ENCODE assay signal across 8 cellular contexts in the genomic region with DNA sequence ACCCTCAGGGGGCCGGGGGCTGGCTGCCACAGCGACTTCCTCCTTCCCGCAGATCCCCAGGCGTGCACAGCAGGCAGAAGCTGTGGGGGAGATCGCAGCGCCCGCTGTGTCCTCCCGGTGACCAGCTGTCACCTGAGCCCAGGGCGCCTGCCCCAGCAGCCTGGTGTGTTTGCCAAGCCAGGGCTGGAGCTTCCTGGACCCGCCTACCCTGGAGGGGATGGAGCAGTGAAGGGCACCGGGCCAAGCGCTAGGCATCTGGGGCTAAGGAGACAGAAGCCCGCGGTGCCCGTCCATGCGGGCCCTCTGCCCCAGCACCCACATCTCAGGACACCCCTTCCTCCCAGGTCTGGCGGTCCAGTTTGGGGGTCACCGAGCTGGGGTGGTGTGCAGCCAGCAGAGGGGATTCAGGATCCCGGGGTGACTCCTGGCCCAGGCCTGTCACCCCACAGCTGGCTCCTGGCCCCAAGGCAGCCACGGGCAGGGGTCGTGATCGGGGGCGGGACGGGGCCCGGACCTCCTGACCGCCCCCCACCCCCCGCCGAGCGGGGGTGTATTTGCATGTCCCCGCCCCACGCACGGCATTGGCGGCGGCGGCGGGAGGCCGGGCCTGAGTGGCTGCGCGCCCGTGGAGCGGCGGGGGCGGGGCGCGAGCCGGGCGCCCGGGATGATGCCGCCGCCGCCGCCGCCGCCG. TPM values are rescaled to one million over a fixed set of nuclear protein-coding genes. Genes with fewer than 3 reads are reported as not detected.
DNase-seq lines count a peak whose midpoint lies in the region; ATAC-seq and TF ChIP-seq lines count a peak whose summit lies in the region.

A gene with protein sequence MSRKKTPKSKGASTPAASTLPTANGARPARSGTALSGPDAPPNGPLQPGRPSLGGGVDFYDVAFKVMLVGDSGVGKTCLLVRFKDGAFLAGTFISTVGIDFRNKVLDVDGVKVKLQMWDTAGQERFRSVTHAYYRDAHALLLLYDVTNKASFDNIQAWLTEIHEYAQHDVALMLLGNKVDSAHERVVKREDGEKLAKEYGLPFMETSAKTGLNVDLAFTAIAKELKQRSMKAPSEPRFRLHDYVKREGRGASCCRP (plus strand): TSS at position 645 of the 691 bp plus-strand sequence. CDS start 159 bp downstream, outside the sequence.

- no peaks in the 10 kb centered on the region for H3K9me3 Mint-ChIP-seq in activated naive CD8-positive, alpha-beta T cell treated with anti-CD3 and anti-CD28 coated beads, Interleukin-2, amount 10 ng/mL, durations not matched to agents 7 days and 5 days

- H3K4me3 ChIP-seq in KMS-11 (IDR thresholded peaks at IDR 0.05; ENCODE audit: insufficient read depth, low read depth, low read length) (no peak within 1 kb of the TSS), osteoblast (ENCODE audit: insufficient read depth, low read length) (peak within 1 kb of the TSS; percentile 65)

- H4K20me1 ChIP-seq in KMS-11 (ENCODE audit: insufficient read depth) (peaks cover 21% of the 10 kb centered on the region), osteoblast (ENCODE audit: insufficient read depth, low read length) (peaks cover 66% of the 10 kb centered on the region)

- peaks cover 46% of the 10 kb centered on the region for H3K4me1 ChIP-seq in KMS-11 (ENCODE audit: low read depth, poor library complexity, severe bottlenecking)
- peaks cover 39% of the 10 kb centered on the region for H3K4me1 ChIP-seq in osteoblast (ENCODE audit: insufficient read depth, low read length)

- peak within 1 kb of the TSS; percentile 41; the same call in 1 of the 2 replicates for H3K9ac ChIP-seq in KMS-11

- H3K36me3 Mint-ChIP-seq in activated naive CD8-positive, alpha-beta T cell treated with anti-CD3 and anti-CD28 coated beads, Interleukin-2, amount 10 ng/mL, durations not matched to agents 7 days and 5 days = peaks cover 5% of the 10 kb centered on the region

- intact Hi-C loops in head of caudate nucleus (cut with DNase I) = no loop called here

- peak; percentile 69 for ATAC-seq in activated naive CD8-positive, alpha-beta T cell treated with anti-CD3 and anti-CD28 coated beads, Interleukin-2, amount 10 ng/mL, durations not matched to agents 7 days and 5 days (ENCODE audit: low read depth)
- no peak for ATAC-seq in HG03139 (IDR thresholded peaks at IDR 0.05; ENCODE audit: unreplicated experiment)

- H3K36me3 ChIP-seq in KMS-11 (ENCODE audit: insufficient read depth) (no peaks in the 10 kb centered on the region), osteoblast (ENCODE audit: insufficient read depth, low read length) (peaks cover 22% of the 10 kb centered on the region)

- H2AFZ ChIP-seq in KMS-11 (ENCODE audit: low read depth) (peak within 1 kb of the TSS; percentile 64), osteoblast (ENCODE audit: low read length) (no peak within 1 kb of the TSS)

- H3K79me2 ChIP-seq in KMS-11 (ENCODE audit: insufficient read depth, low read depth) = peaks cover 4% of the 10 kb centered on the region
- H3K79me2 ChIP-seq in osteoblast (ENCODE audit: insufficient read depth, low read length) = peaks cover 27% of the 10 kb centered on the region

- DNase-seq in DMS53 treated with DMSO at 0.1 percent for 48 hours (lab: John Stamatoyannopoulos, UW; ENCODE audit: unreplicated experiment) = peak; percentile 82
- DNase-seq in RPMI8226 = peak; percentile 92
- DNase-seq in activated naive CD8-positive, alpha-beta T cell treated with anti-CD3 and anti-CD28 coated beads, Interleukin-2, amount 10 ng/mL, durations not matched to agents 7 days and 5 days = peak; percentile 77
- peak in 41 of 42 donors; percentile 42 to 87 (median 76) for DNase-seq in head of caudate nucleus
- DNase-seq in osteoblast (ENCODE audit: insufficient read length, low spot score, missing footprints) = peak; percentile 98
- DNase-seq in cortex of kidney (lab: John Stamatoyannopoulos, UW) = no peak

- peak within 1 kb of the TSS; percentile 58 for H3K4me3 Mint-ChIP-seq in activated naive CD8-positive, alpha-beta T cell treated with anti-CD3 and anti-CD28 coated beads, Interleukin-2, amount 10 ng/mL, durations not matched to agents 7 days and 5 days

- H3K27ac ChIP-seq in KMS-11 = no peak within 1 kb of the TSS
- H3K27ac ChIP-seq in osteoblast (ENCODE audit: low read depth, low read length) = no peak within 1 kb of the TSS

- no peaks in the 10 kb centered on the region for H3K9me3 ChIP-seq in osteoblast (ENCODE audit: low read depth, low read length)

- peaks cover 6% of the 10 kb centered on the region for H3K27me3 Mint-ChIP-seq in activated naive CD8-positive, alpha-beta T cell treated with anti-CD3 and anti-CD28 coated beads, Interleukin-2, amount 10 ng/mL, durations not matched to agents 7 days and 5 days

- H3K27me3 ChIP-seq in KMS-11 (ENCODE audit: insufficient read depth, low read depth) = no peaks in the 10 kb centered on the region
- H3K27me3 ChIP-seq in osteoblast (ENCODE audit: insufficient read depth, low read length) = no peaks in the 10 kb centered on the region

- POLR2A ChIA-PET in activated naive CD8-positive, alpha-beta T cell treated with anti-CD3 and anti-CD28 coated beads, Interleukin-2, amount 10 ng/mL, durations not matched to agents 7 days and 5 days (lab: Charles Lee) = interaction anchor here (0.6 to 1.6 kb wide), 3 partner anchors 78 to 144 kb away, joined by 3 to 6 read pairs (median 4); a partner anchor contains a TSS

- H3K27ac Mint-ChIP-seq in activated naive CD8-positive, alpha-beta T cell treated with anti-CD3 and anti-CD28 coated beads, Interleukin-2, amount 10 ng/mL, durations not matched to agents 7 days and 5 days = no peak within 1 kb of the TSS

- TF ChIP-seq CTCF in KMS-11 (conservative IDR thresholded peaks at IDR 0.05; ENCODE audit: low read depth, low read length) = no peak
- TF ChIP-seq CTCF in osteoblast (IDR thresholded peaks at IDR 0.05; ENCODE audit: extremely low read depth, low read depth, low read length) = no peak

- H3K4me2 ChIP-seq in KMS-11 (peak within 1 kb of the TSS; percentile 87), osteoblast (ENCODE audit: insufficient read depth, low read length) (peak within 1 kb of the TSS; percentile 78)

- peaks cover 8% of the 10 kb centered on the region for H3K4me1 Mint-ChIP-seq in activated naive CD8-positive, alpha-beta T cell treated with anti-CD3 and anti-CD28 coated beads, Interleukin-2, amount 10 ng/mL, durations not matched to agents 7 days and 5 days

RNA-seq across cellular contexts. Expression of the gene that starts here (rescaled TPM):
- total RNA-seq in activated naive CD8-positive, alpha-beta T cell treated with anti-CD3 and anti-CD28 coated beads, Interleukin-2, amount 10 ng/mL, durations not matched to agents 7 days and 5 days = under 1 TPM; 0.40 to 0.69 TPM
- 0.36 and 0.59 TPM in 2 replicates for total RNA-seq in osteoblast

Comparison
In these comparisons a context has a peak if more than half of its experiments do, and no peak if none do; other contexts are left out.
1. Peak in DNase-seq and ATAC-seq in activated naive CD8-positive, alpha-beta T cell treated with anti-CD3 and anti-CD28 coated beads, Interleukin-2, amount 10 ng/mL, durations not matched to agents 7 days and 5 days; RNA of the gene not detected or under 1 TPM.
2. Peak in DNase-seq, H3K4me3 ChIP-seq and H3K4me2 ChIP-seq in osteoblast; RNA of the gene not detected or under 1 TPM.